ENCODE assay signal across 19 cellular contexts in the genomic region with DNA sequence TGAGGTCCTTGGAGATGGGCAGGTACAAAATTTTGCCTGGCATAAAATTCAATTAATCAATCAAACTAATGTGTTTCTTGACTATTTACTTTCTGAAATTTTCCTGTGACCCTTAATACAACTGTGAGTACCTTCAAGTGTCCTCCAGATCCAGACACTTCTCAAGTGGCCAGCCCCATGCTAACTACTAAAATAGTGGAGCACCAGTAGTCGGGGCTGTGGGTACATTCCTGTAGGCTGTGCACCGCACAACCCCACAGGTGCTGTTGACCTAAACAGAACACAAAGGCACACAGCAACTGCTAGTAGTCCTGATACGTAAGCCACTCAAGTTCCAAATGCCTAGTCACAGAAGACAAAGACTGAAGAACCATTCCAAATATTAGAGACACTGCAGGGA. TPM values are rescaled to one million over a fixed set of nuclear protein-coding genes. Genes with fewer than 3 reads are reported as not detected.
DNase-seq lines count a peak whose midpoint lies in the region; ATAC-seq, FAIRE-seq and TF ChIP-seq lines count a peak whose summit lies in the region.
"Had no signal": no experiment of that assay in that cellular context is flagged by ENCODE, and none has a peak within 500 bp of the region (broad histone marks: within the 10 kb centered on the region; RNA-seq: fewer than 3 reads in every experiment).

No MANE protein-coding gene starts in this region.

- no peak for ATAC-seq in HepG2

- peak overlapping the region; percentile 93 for H3K27ac Mint-ChIP-seq in chondrocyte (ENCODE audit: unreplicated experiment)
- H3K27ac Mint-ChIP-seq in nephron progenitor cell, result peak overlapping the region; percentile 4

- no peak overlapping the region for H3K9ac ChIP-seq in HepG2 (ENCODE audit: insufficient read depth, low read depth, low read length)

- H3K4me1 Mint-ChIP-seq in chondrocyte (ENCODE audit: low read depth), result peaks cover 26% of the 10 kb centered on the region
- peaks cover 27% of the 10 kb centered on the region for H3K4me1 Mint-ChIP-seq in nephron progenitor cell

- no peak overlapping the region for H3K27ac ChIP-seq in HepG2 (ENCODE audit: extremely low read length, insufficient read depth, low read length)
- H3K27ac ChIP-seq: neutrophil had no signal

- no peaks in the 10 kb centered on the region for H3K27me3 Mint-ChIP-seq in chondrocyte (ENCODE audit: low read depth)
- H3K27me3 Mint-ChIP-seq in nephron progenitor cell (ENCODE audit: low read depth, poor library complexity), result no peaks in the 10 kb centered on the region

- TF ChIP-seq EP300 in HepG2 (IDR thresholded peaks at IDR 0.05; ENCODE audit: low read depth in 2 of 2, low read length in 2 of 2), result no peak
- TF ChIP-seq EP300 in HepG2 (CRISPR knock-in tag; IDR thresholded peaks at IDR 0.05; ENCODE audit: borderline replicate concordance), result no peak

- no peaks in the 10 kb centered on the region for H3K9me3 ChIP-seq in HepG2 (ENCODE audit: low read length)
- H3K9me3 ChIP-seq: neutrophil had no signal

- WGBS in HepG2 (ENCODE audit: low lambda C conversion rate), result 84% methylated on average over 3 of the region's 3 CpGs

- no peaks in the 10 kb centered on the region for H3K9me3 Mint-ChIP-seq in chondrocyte (ENCODE audit: low read depth)
- no peaks in the 10 kb centered on the region for H3K9me3 Mint-ChIP-seq in nephron progenitor cell

- no peak overlapping the region for H3K4me2 ChIP-seq in HepG2 (ENCODE audit: low read depth, low read length)

- H2AFZ ChIP-seq in HepG2 (ENCODE audit: low read length), result no peak overlapping the region

- H3K36me3 Mint-ChIP-seq in chondrocyte (ENCODE audit: low read depth) (peaks cover 3% of the 10 kb centered on the region), nephron progenitor cell (ENCODE audit: low read depth) (peaks cover 15% of the 10 kb centered on the region)

- CTCF ChIA-PET in HepG2 (lab: Yijun Ruan, JAX; ENCODE audit: low intra/inter-chr PET ratio, low total read pairs), result no interaction called here

- no peak for TF ChIP-seq POLR2A in HepG2 (IDR thresholded peaks at IDR 0.05; ENCODE audit: insufficient read depth in 1 of 2, low read depth in 2 of 2, low read length in 2 of 2)

- no TSS peak for BruUV-seq in HepG2 (replicated peaks; lab: Mats Ljungman, UMichigan)

- TF ChIP-seq CTCF in chondrocyte (IDR thresholded peaks at IDR 0.05) (no peak), nephron progenitor cell (IDR thresholded peaks at IDR 0.05) (no peak), HepG2 (CRISPR knock-in tag; IDR thresholded peaks at IDR 0.05) (no peak)

- POLR2A ChIA-PET in HepG2 (lab: Yijun Ruan, JAX), result no interaction called here

- peak; percentile 15 for DNase-seq in DMS153 treated with DMSO at 0.1 percent for 48 hours (lab: John Stamatoyannopoulos, UW; ENCODE audit: unreplicated experiment)
- DNase-seq in NCI-H2029 (lab: John Stamatoyannopoulos, UW), result peak; percentile 97
- no peak for DNase-seq in chondrocyte (ENCODE audit: low spot score)
- no peak for DNase-seq in nephron progenitor cell
- no peak for DNase-seq in amygdala (lab: John Stamatoyannopoulos, UW)
- no peak for DNase-seq in HepG2 (ENCODE audit: low spot score)
- no peak for DNase-seq in MV-4-11 (lab: John Stamatoyannopoulos, UW)
- DNase-seq: activated CD4-positive, alpha-beta T cell treated with anti-CD3 and anti-CD28 coated beads for 1 hour; activated naive CD4-positive, alpha-beta T cell; mesendoderm; MM.1S; NCI-H1930; right cardiac atrium; RPMI8226; stimulated activated CD4-positive, alpha-beta T cell treated with anti-CD3 and anti-CD28 coated beads, Interleukin-1b, Interleukin-23, amount 100 ng/mL, for 48 hours had no signal

- no peak for FAIRE-seq in HepG2 (lab: Jason Lieb, UNC)
- FAIRE-seq: astrocyte, D721Med, endothelial cell of umbilical vein had no signal

- no peaks in the 10 kb centered on the region for H3K79me2 ChIP-seq in HepG2 (ENCODE audit: insufficient read depth, low read length)

- TF ChIP-seq RAD21 in HepG2 (CRISPR knock-in tag; IDR thresholded peaks at IDR 0.05), result no peak

- no peaks in the 10 kb centered on the region for H4K20me1 ChIP-seq in HepG2 (ENCODE audit: insufficient read depth, low read length)

- peaks cover 0 to 7% of the 10 kb centered on the region in 2 experiments; a peak in 2 of 5 replicates for H3K36me3 ChIP-seq in HepG2 (replicated peaks in 1 of 2; ENCODE audit: control insufficient read depth in 1 of 2, insufficient read depth in 2 of 2, low read length in 2 of 2)

- H3K27me3 ChIP-seq in HepG2 (ENCODE audit: control insufficient read depth in 1 of 2, insufficient read depth in 2 of 2, low read length in 2 of 2), result no peaks in the 10 kb centered on the region
- H3K27me3 ChIP-seq: neutrophil had no signal

- no peaks in the 10 kb centered on the region for H3K4me1 ChIP-seq in HepG2 (ENCODE audit: insufficient read depth, low read length)

- in situ Hi-C loops in HepG2 (cut with HindIII; ENCODE audit: extremely low pct_ligation_motif_present, low pct_unique_long_range_greater_than_20kb), result loop anchor here (10.0 kb wide), 1 partner anchor 98 kb away; no protein-coding TSS in a partner anchor

- no peak overlapping the region for H3K4me3 Mint-ChIP-seq in chondrocyte (ENCODE audit: unreplicated experiment)
- H3K4me3 Mint-ChIP-seq in nephron progenitor cell, result no peak overlapping the region

- no peak overlapping the region for H3K4me3 ChIP-seq in HepG2 (replicated peaks in 1 of 3; ENCODE audit: insufficient read depth in 1 of 3, low read depth in 2 of 3, low read length in 3 of 3)

- intact Hi-C loops in HepG2 (cut with micrococcal nuclease; ENCODE audit: unreplicated experiment), result no loop called here

RNA-seq across cellular contexts. Expression of a gene that starts 36.6 kb away (rescaled TPM):
- total RNA-seq in chondrocyte, result 26.8 to 31.0 TPM (median 28.7 TPM) in 3 replicates
- total RNA-seq in HepG2 (2016; rRNA removed; fragmentation: Illumina TruSeq; extraction: Trizol), result 13.9 and 29.9 TPM in 2 replicates
- 12.1 and 12.6 TPM in 2 replicates for total RNA-seq in HepG2 (2016; cell fraction: cytosol; rRNA removed; fragmentation: Illumina TruSeq; extraction: Trizol; ENCODE audit: low read depth)
- 18.2 and 31.9 TPM in 2 replicates for total RNA-seq in HepG2 (2016; cell fraction: insoluble cytoplasmic fraction; rRNA removed; fragmentation: Illumina TruSeq; extraction: Trizol)
- total RNA-seq in HepG2 (2016; cell fraction: membrane; rRNA removed; fragmentation: Illumina TruSeq; extraction: Trizol), result 17.4 and 19.9 TPM in 2 replicates
- 43.0 and 47.6 TPM in 2 replicates for total RNA-seq in HepG2 (2016; cell fraction: nucleus; rRNA removed; fragmentation: Illumina TruSeq; extraction: Trizol)
- 45.4 and 46.3 TPM in 2 replicates for polyA plus RNA-seq in HepG2 (2011; rRNA removed)
- polyA plus RNA-seq in HepG2 (2011; cell fraction: cytosol; rRNA removed), result 8.9 and 18.9 TPM in 2 replicates
- polyA plus RNA-seq in HepG2 (2011; cell fraction: nucleus; rRNA removed), result 109 and 139 TPM in 2 replicates
- polyA plus RNA-seq in HepG2 (2012), result 15.9 and 21.7 TPM in 2 replicates
- polyA plus RNA-seq in HepG2 (2016; cell fraction: cytosol; fragmentation: Illumina TruSeq; extraction: Trizol; ENCODE audit: low read depth), result 10.5 and 13.5 TPM in 2 replicates
- polyA plus RNA-seq in HepG2 (2016; cell fraction: insoluble cytoplasmic fraction; fragmentation: Illumina TruSeq; extraction: Trizol; ENCODE audit: low read depth), result 14.7 and 18.5 TPM in 2 replicates
- 14.4 and 16.8 TPM in 2 replicates for polyA plus RNA-seq in HepG2 (2016; cell fraction: membrane; fragmentation: Illumina TruSeq; extraction: Trizol; ENCODE audit: low read depth)
- 104 and 105 TPM in 2 replicates for polyA plus RNA-seq in HepG2 (2016; cell fraction: nucleus; fragmentation: Illumina TruSeq; extraction: Trizol; ENCODE audit: insufficient read depth, low read depth)
- 4.7 and 5.8 TPM in 2 replicates for polyA minus RNA-seq in HepG2 (2011; rRNA and poly(A)+ RNA removed; ENCODE audit: low replicate concordance)
- 3.8 and 6.8 TPM in 2 replicates for polyA minus RNA-seq in HepG2 (2011; cell fraction: cytosol; rRNA and poly(A)+ RNA removed)
- 23.4 and 29.6 TPM in 2 replicates for polyA minus RNA-seq in HepG2 (2011; cell fraction: nucleus; rRNA and poly(A)+ RNA removed)

RNA-seq across cellular contexts. Expression of a gene that starts 40.0 kb away (rescaled TPM):
- 58.1 to 58.4 TPM (median 58.3 TPM) in 3 replicates for total RNA-seq in chondrocyte
- total RNA-seq in HepG2 (2016; rRNA removed; fragmentation: Illumina TruSeq; extraction: Trizol), result 50.3 and 61.3 TPM in 2 replicates
- 140 and 148 TPM in 2 replicates for total RNA-seq in HepG2 (2016; cell fraction: cytosol; rRNA removed; fragmentation: Illumina TruSeq; extraction: Trizol; ENCODE audit: low read depth)
- total RNA-seq in HepG2 (2016; cell fraction: insoluble cytoplasmic fraction; rRNA removed; fragmentation: Illumina TruSeq; extraction: Trizol), result 49.5 and 63.1 TPM in 2 replicates
- total RNA-seq in HepG2 (2016; cell fraction: membrane; rRNA removed; fragmentation: Illumina TruSeq; extraction: Trizol), result 200 and 205 TPM in 2 replicates
- 31.5 and 38.1 TPM in 2 replicates for total RNA-seq in HepG2 (2016; cell fraction: nucleus; rRNA removed; fragmentation: Illumina TruSeq; extraction: Trizol)
- polyA plus RNA-seq in HepG2 (2011; rRNA removed), result 107 and 117 TPM in 2 replicates
- 81.1 and 96.5 TPM in 2 replicates for polyA plus RNA-seq in HepG2 (2011; cell fraction: cytosol; rRNA removed)
- 29.9 and 35.2 TPM in 2 replicates for polyA plus RNA-seq in HepG2 (2011; cell fraction: nucleus; rRNA removed)
- polyA plus RNA-seq in HepG2 (2012), result 58.6 and 61.4 TPM in 2 replicates
- polyA plus RNA-seq in HepG2 (2016; cell fraction: cytosol; fragmentation: Illumina TruSeq; extraction: Trizol; ENCODE audit: low read depth), result 168 and 186 TPM in 2 replicates
- 61.0 and 68.1 TPM in 2 replicates for polyA plus RNA-seq in HepG2 (2016; cell fraction: insoluble cytoplasmic fraction; fragmentation: Illumina TruSeq; extraction: Trizol; ENCODE audit: low read depth)
- polyA plus RNA-seq in HepG2 (2016; cell fraction: membrane; fragmentation: Illumina TruSeq; extraction: Trizol; ENCODE audit: low read depth), result 212 and 216 TPM in 2 replicates
- 64.8 and 65.1 TPM in 2 replicates for polyA plus RNA-seq in HepG2 (2016; cell fraction: nucleus; fragmentation: Illumina TruSeq; extraction: Trizol; ENCODE audit: insufficient read depth, low read depth)
- polyA minus RNA-seq in HepG2 (2011; rRNA and poly(A)+ RNA removed; ENCODE audit: low replicate concordance), result 86.4 and 152 TPM in 2 replicates
- 57.1 and 57.5 TPM in 2 replicates for polyA minus RNA-seq in HepG2 (2011; cell fraction: cytosol; rRNA and poly(A)+ RNA removed)
- 23.6 and 27.8 TPM in 2 replicates for polyA minus RNA-seq in HepG2 (2011; cell fraction: nucleus; rRNA and poly(A)+ RNA removed)

RNA-seq across cellular contexts. Expression of a gene that starts 48.3 kb away (rescaled TPM):
- total RNA-seq in chondrocyte (2.4 to 3.5 TPM (median 2.6 TPM) in 3 replicates), HepG2 (2016; rRNA removed; fragmentation: Illumina TruSeq; extraction: Trizol) (2.5 and 3.3 TPM in 2 replicates)
- 0.35 and 0.71 TPM in 2 replicates for total RNA-seq in HepG2 (2016; cell fraction: cytosol; rRNA removed; fragmentation: Illumina TruSeq; extraction: Trizol; ENCODE audit: low read depth)
- total RNA-seq in HepG2 (2016; cell fraction: insoluble cytoplasmic fraction; rRNA removed; fragmentation: Illumina TruSeq; extraction: Trizol), result 2.5 and 2.7 TPM in 2 replicates
- 1.2 and 1.7 TPM in 2 replicates for total RNA-seq in HepG2 (2016; cell fraction: membrane; rRNA removed; fragmentation: Illumina TruSeq; extraction: Trizol)
- total RNA-seq in HepG2 (2016; cell fraction: nucleus; rRNA removed; fragmentation: Illumina TruSeq; extraction: Trizol), result 1.7 and 3.3 TPM in 2 replicates
- 1.1 and 1.5 TPM in 2 replicates for polyA plus RNA-seq in HepG2 (2011; rRNA removed)
- polyA plus RNA-seq in HepG2 (2011; cell fraction: cytosol; rRNA removed), result 0.54 and 1.0 TPM in 2 replicates
- 0.63 and 1.3 TPM in 2 replicates for polyA plus RNA-seq in HepG2 (2011; cell fraction: nucleus; rRNA removed)
- polyA plus RNA-seq in HepG2 (2012), result 1.1 and 1.2 TPM in 2 replicates
- 0.41 and 0.62 TPM in 2 replicates for polyA plus RNA-seq in HepG2 (2016; cell fraction: cytosol; fragmentation: Illumina TruSeq; extraction: Trizol; ENCODE audit: low read depth)
- polyA plus RNA-seq in HepG2 (2016; cell fraction: insoluble cytoplasmic fraction; fragmentation: Illumina TruSeq; extraction: Trizol; ENCODE audit: low read depth), result 2.8 and 2.9 TPM in 2 replicates
- polyA plus RNA-seq in HepG2 (2016; cell fraction: membrane; fragmentation: Illumina TruSeq; extraction: Trizol; ENCODE audit: low read depth), result 0.46 and 0.74 TPM in 2 replicates
- 3.3 and 3.5 TPM in 2 replicates for polyA plus RNA-seq in HepG2 (2016; cell fraction: nucleus; fragmentation: Illumina TruSeq; extraction: Trizol; ENCODE audit: insufficient read depth, low read depth)
- polyA minus RNA-seq in HepG2 (2011; rRNA and poly(A)+ RNA removed; ENCODE audit: low replicate concordance), result 0.10 and 0.16 TPM in 2 replicates
- 0.40 and 0.70 TPM in 2 replicates for polyA minus RNA-seq in HepG2 (2011; cell fraction: cytosol; rRNA and poly(A)+ RNA removed)
- polyA minus RNA-seq in HepG2 (2011; cell fraction: nucleus; rRNA and poly(A)+ RNA removed), result 1.8 and 3.1 TPM in 2 replicates

Comparison
In these comparisons a context has a peak if more than half of its experiments do, and no peak if none do; other contexts are left out.
1. DNase-seq: peak in DMS153 treated with DMSO at 0.1 percent for 48 hours (single experiment) and NCI-H2029 (single experiment); none in chondrocyte (single experiment), nephron progenitor cell (single experiment), amygdala (0 of 56), HepG2 (single experiment) and MV-4-11 (single experiment).